In the genomic region with DNA sequence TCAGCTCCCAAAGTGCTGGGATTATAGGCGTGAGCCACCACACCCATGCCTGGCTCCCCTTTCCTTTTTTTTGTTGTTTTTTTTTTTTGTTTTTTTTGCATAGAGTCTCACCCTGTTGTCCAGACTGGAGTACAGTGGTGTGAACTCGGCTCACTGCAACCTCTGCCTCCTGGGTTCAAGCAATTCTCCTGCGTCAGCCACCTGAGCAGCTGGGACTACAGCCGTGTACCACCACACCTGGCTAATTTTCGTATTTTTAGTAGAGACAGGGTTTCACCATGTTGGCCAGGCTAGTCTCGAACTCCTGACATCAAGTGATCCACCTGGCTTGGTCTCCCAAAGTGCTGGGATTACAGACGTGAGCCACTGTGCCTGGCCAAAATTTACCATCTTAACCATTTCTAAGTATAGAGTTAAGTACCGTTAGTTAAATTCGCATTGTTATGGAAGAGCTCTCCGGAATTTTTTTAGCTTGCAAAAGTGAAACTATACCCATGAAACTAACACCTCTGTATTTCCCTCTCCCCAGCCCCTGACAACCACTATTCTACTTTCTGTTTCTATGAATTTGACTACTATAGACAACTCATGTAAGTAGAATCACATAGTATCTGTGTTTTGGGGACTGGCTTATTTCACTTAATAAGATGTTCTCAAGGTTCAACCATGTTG, we compare ENCODE assay signal across 10 cellular contexts.
DNase-seq lines count a peak whose midpoint lies in the region; ATAC-seq and TF ChIP-seq lines count a peak whose summit lies in the region.
"Had no signal": no experiment of that assay in that cellular context is flagged by ENCODE, and none has a peak within 500 bp of the region (broad histone marks: within the 10 kb centered on the region; RNA-seq: fewer than 3 reads in every experiment).

No MANE protein-coding gene starts in this region.

- no peak overlapping the region for H3K27ac ChIP-seq in CD4-positive, alpha-beta T cell (ENCODE audit: low read depth, low read length)

- H3K27me3 ChIP-seq in CD4-positive, alpha-beta T cell (ENCODE audit: control insufficient read depth, insufficient read depth, low read length) = no peaks in the 10 kb centered on the region
- H3K27me3 ChIP-seq: heart left ventricle had no signal

- CTCF ChIA-PET in CD4-positive, alpha-beta T cell (lab: Charles Lee) = no interaction called here
- CTCF ChIA-PET in Calu3 (lab: Charles Lee) = no interaction called here

- peaks cover 9% of the 10 kb centered on the region for H3K4me1 Mint-ChIP-seq in CD4-positive, alpha-beta T cell (ENCODE audit: low read depth)
- H3K4me1 Mint-ChIP-seq in activated T-helper 2 cell treated with anti-CD3 and anti-CD28 coated beads, Interferon-gamma antibody, Interleukin-2, Interleukin-4, amounts not matched to agents 10 μg/mL and 5 μg/mL and 100 μg/mL, durations not matched to agents 14 hours and 24 hours and 36 hours (ENCODE audit: low read depth) = peaks cover 31% of the 10 kb centered on the region
- H3K4me1 Mint-ChIP-seq in Calu3 (ENCODE audit: low read depth, unreplicated experiment) (peaks cover 10% of the 10 kb centered on the region), chondrocyte (ENCODE audit: low read depth) (peaks cover 3% of the 10 kb centered on the region)

- no peak for DNase-seq in CD4-positive, alpha-beta T cell
- DNase-seq in activated T-helper 2 cell treated with anti-CD3 and anti-CD28 coated beads, Interferon-gamma antibody, Interleukin-2, Interleukin-4, amounts not matched to agents 10 μg/mL and 5 μg/mL and 100 μg/mL, durations not matched to agents 14 hours and 24 hours and 36 hours (ENCODE audit: low spot score) = no peak
- DNase-seq in posterior cingulate gyrus (no peak), Calu3 (no peak), chondrocyte (ENCODE audit: low spot score) (no peak), DMS 273 (lab: John Stamatoyannopoulos, UW; ENCODE audit: unreplicated experiment) (no peak)
- DNase-seq: heart left ventricle, NCI-H187 had no signal

- POLR2A ChIA-PET in CD4-positive, alpha-beta T cell (lab: Charles Lee) = no interaction called here

- no peaks in the 10 kb centered on the region for H3K27me3 Mint-ChIP-seq in CD4-positive, alpha-beta T cell
- H3K27me3 Mint-ChIP-seq in activated T-helper 2 cell treated with anti-CD3 and anti-CD28 coated beads, Interferon-gamma antibody, Interleukin-2, Interleukin-4, amounts not matched to agents 10 μg/mL and 5 μg/mL and 100 μg/mL, durations not matched to agents 14 hours and 24 hours and 36 hours (ENCODE audit: low read depth) = no peaks in the 10 kb centered on the region
- no peaks in the 10 kb centered on the region for H3K27me3 Mint-ChIP-seq in Calu3 (ENCODE audit: unreplicated experiment)
- H3K27me3 Mint-ChIP-seq in chondrocyte (ENCODE audit: low read depth) = no peaks in the 10 kb centered on the region

- H3K4me3 Mint-ChIP-seq in CD4-positive, alpha-beta T cell = peak overlapping the region; percentile 9
- peak overlapping the region; percentile 58 for H3K4me3 Mint-ChIP-seq in activated T-helper 2 cell treated with anti-CD3 and anti-CD28 coated beads, Interferon-gamma antibody, Interleukin-2, Interleukin-4, amounts not matched to agents 10 μg/mL and 5 μg/mL and 100 μg/mL, durations not matched to agents 14 hours and 24 hours and 36 hours (ENCODE audit: low read depth)
- H3K4me3 Mint-ChIP-seq in Calu3 (ENCODE audit: low read depth, unreplicated experiment) (no peak overlapping the region), chondrocyte (ENCODE audit: unreplicated experiment) (no peak overlapping the region)

- no peaks in the 10 kb centered on the region for H3K9me3 Mint-ChIP-seq in CD4-positive, alpha-beta T cell
- H3K9me3 Mint-ChIP-seq in activated T-helper 2 cell treated with anti-CD3 and anti-CD28 coated beads, Interferon-gamma antibody, Interleukin-2, Interleukin-4, amounts not matched to agents 10 μg/mL and 5 μg/mL and 100 μg/mL, durations not matched to agents 14 hours and 24 hours and 36 hours = no peaks in the 10 kb centered on the region
- no peaks in the 10 kb centered on the region for H3K9me3 Mint-ChIP-seq in Calu3 (ENCODE audit: low read depth, unreplicated experiment)
- H3K9me3 Mint-ChIP-seq in chondrocyte (ENCODE audit: low read depth) = no peaks in the 10 kb centered on the region

- H3K9me3 ChIP-seq in CD4-positive, alpha-beta T cell (ENCODE audit: control insufficient read depth, low read length) = no peaks in the 10 kb centered on the region
- H3K9me3 ChIP-seq: heart left ventricle had no signal

- no TSS peak for BruUV-seq in Calu3 (replicated peaks; lab: Mats Ljungman, UMichigan)

- no peak overlapping the region for H3K27ac Mint-ChIP-seq in CD4-positive, alpha-beta T cell
- peak overlapping the region; percentile 69 for H3K27ac Mint-ChIP-seq in activated T-helper 2 cell treated with anti-CD3 and anti-CD28 coated beads, Interferon-gamma antibody, Interleukin-2, Interleukin-4, amounts not matched to agents 10 μg/mL and 5 μg/mL and 100 μg/mL, durations not matched to agents 14 hours and 24 hours and 36 hours
- H3K27ac Mint-ChIP-seq in Calu3 (ENCODE audit: unreplicated experiment) (no peak overlapping the region), chondrocyte (ENCODE audit: unreplicated experiment) (no peak overlapping the region)

- no peak for ATAC-seq in CD4-positive, alpha-beta T cell (ENCODE audit: poor library complexity)
- ATAC-seq in GM19372 (IDR thresholded peaks at IDR 0.05; ENCODE audit: low read depth, unreplicated experiment) = peak; percentile 81
- ATAC-seq in HG03135 (IDR thresholded peaks at IDR 0.05; ENCODE audit: unreplicated experiment) = peak; percentile 82

- TF ChIP-seq CTCF in CD4-positive, alpha-beta T cell (IDR thresholded peaks at IDR 0.05) = no peak
- TF ChIP-seq CTCF in Calu3 (IDR thresholded peaks at IDR 0.05; ENCODE audit: unreplicated experiment) (no peak), chondrocyte (IDR thresholded peaks at IDR 0.05) (no peak)

- H3K36me3 Mint-ChIP-seq in CD4-positive, alpha-beta T cell (ENCODE audit: low read depth) = no peaks in the 10 kb centered on the region
- H3K36me3 Mint-ChIP-seq in activated T-helper 2 cell treated with anti-CD3 and anti-CD28 coated beads, Interferon-gamma antibody, Interleukin-2, Interleukin-4, amounts not matched to agents 10 μg/mL and 5 μg/mL and 100 μg/mL, durations not matched to agents 14 hours and 24 hours and 36 hours (ENCODE audit: low read depth) = no peaks in the 10 kb centered on the region
- H3K36me3 Mint-ChIP-seq in Calu3 (ENCODE audit: insufficient read depth, unreplicated experiment) (no peaks in the 10 kb centered on the region), chondrocyte (ENCODE audit: low read depth) (no peaks in the 10 kb centered on the region)

- intact Hi-C loops in CD4-positive, alpha-beta T cell (cut with DNase I, micrococcal nuclease) = no loop called here
- intact Hi-C loops in activated T-helper 2 cell treated with anti-CD3 and anti-CD28 coated beads, Interferon-gamma antibody, Interleukin-2, Interleukin-4, amounts not matched to agents 10 μg/mL and 5 μg/mL and 100 μg/mL, durations not matched to agents 14 hours and 24 hours and 36 hours (cut with micrococcal nuclease) = loop anchor here (1.0 to 5.0 kb wide), 6 partner anchors 22 to 87 kb away; no protein-coding TSS in a partner anchor
- intact Hi-C loops in posterior cingulate gyrus (cut with DNase I) = no loop called here
- intact Hi-C loops in Calu3 (cut with micrococcal nuclease; ENCODE audit: unreplicated experiment) = no loop called here

Comparison
In these comparisons a context has a peak if more than half of its experiments do, and no peak if none do; other contexts are left out.
1. H3K4me3 Mint-ChIP-seq: peak in CD4-positive, alpha-beta T cell (single experiment) and activated T-helper 2 cell treated with anti-CD3 and anti-CD28 coated beads, Interferon-gamma antibody, Interleukin-2, Interleukin-4, amounts not matched to agents 10 μg/mL and 5 μg/mL and 100 μg/mL, durations not matched to agents 14 hours and 24 hours and 36 hours (single experiment); none in Calu3 (single experiment) and chondrocyte (single experiment).